Comparison of ENCODE assay signal across 22 cellular contexts in genomic region chr7:140867467-140868314, GRCh38. TPM values are rescaled to one million over a fixed set of nuclear protein-coding genes. Genes with fewer than 3 reads are reported as not detected.
A peak's percentile ranks its signal among the peaks of the same experiment; 100 is the strongest.
DNase-seq lines count a peak whose midpoint lies in the region; ATAC-seq, FAIRE-seq and TF ChIP-seq lines count a peak whose summit lies in the region.
"Had no signal": no experiment of that assay in that cellular context is flagged by ENCODE, and none has a peak within 500 bp of the region (broad histone marks: within the 10 kb centered on the region; RNA-seq: fewer than 3 reads in every experiment).

No MANE protein-coding gene starts in this region.

- FAIRE-seq in GM19239 (lab: Jason Lieb, UNC) (peak; percentile 80), colon (lab: Jason Lieb, UNC) (peak; percentile 21)

- TF ChIP-seq CTCF in DOHH2 (IDR thresholded peaks at IDR 0.05; ENCODE audit: low read depth, low read length, poor library complexity, severe bottlenecking) = no peak

- no peak overlapping the region for H3K9ac ChIP-seq in Karpas-422 (ENCODE audit: low read length)

- no peak overlapping the region for H3K4me3 ChIP-seq in DOHH2 (ENCODE audit: low read length)
- H3K4me3 ChIP-seq in Karpas-422 (ENCODE audit: low read length) = peak overlapping the region; percentile 3; the same call in 1 of the 2 replicates
- H3K4me3 ChIP-seq: ascending aorta, tibial nerve had no signal

- DNase-seq in GM19239 (ENCODE audit: insufficient read length, low spot score) = no peak
- DNase-seq in Karpas-422 = peak; percentile 58
- no peak for DNase-seq in DMS114 treated with DMSO at 0.1 percent for 48 hours (lab: John Stamatoyannopoulos, UW; ENCODE audit: unreplicated experiment)
- DNase-seq in posterior vena cava (ENCODE audit: low spot score) = no peak
- no peak for DNase-seq in activated effector memory CD4-positive, alpha-beta T cell treated with anti-CD3 and anti-CD28 coated beads, Interleukin-2, amount 50 U/mL, for 16 hours
- DNase-seq: activated CD8-positive, alpha-beta T cell treated with anti-CD3 and anti-CD28 coated beads for 36 hours; activated naive CD4-positive, alpha-beta T cell treated with anti-CD3 and anti-CD28 coated beads, Interleukin-2, amount 50 U/mL, for 16 hours; DMS 273 treated with DMSO at 0.1 percent for 48 hours; endodermal cell; GDM1; NCI-H1105 treated with DMSO at 0.1 percent for 48 hours; NCI-H2107; NCI-H510A treated with DMSO at 0.1 percent for 48 hours; nephron progenitor cell; stimulated activated CD4-positive, alpha-beta T cell treated with anti-CD3 and anti-CD28 coated beads, Interleukin-1b, Interleukin-23, amount 100 ng/mL, for 48 hours had no signal

- H3F3A ChIP-seq in DOHH2 (ENCODE audit: control insufficient read depth, insufficient read depth) = no peaks in the 10 kb centered on the region

- H3K79me2 ChIP-seq in DOHH2 (ENCODE audit: control insufficient read depth, low read length) = peaks cover 90% of the 10 kb centered on the region
- peaks cover 98% of the 10 kb centered on the region for H3K79me2 ChIP-seq in Karpas-422 (ENCODE audit: low read length)

- intact Hi-C loops in posterior vena cava (cut with DNase I) = no loop called here

- H3K9me3 ChIP-seq in DOHH2 (ENCODE audit: control insufficient read depth, insufficient read depth, low read length) (no peaks in the 10 kb centered on the region), Karpas-422 (ENCODE audit: low read length) (no peaks in the 10 kb centered on the region)
- H3K9me3 ChIP-seq: ascending aorta, tibial nerve had no signal

- ATAC-seq in GM18873 (IDR thresholded peaks at IDR 0.05; ENCODE audit: low FRiP score, unreplicated experiment) = no peak
- ATAC-seq: activated CD8-positive, alpha-beta T cell treated with anti-CD3 and anti-CD28 coated beads for 36 hours; left lobe of liver; stimulated activated memory B cell treated with anti-CD40 and anti-IgM and Interleukin-4, amounts not matched to agents 10 μg/mL and 1 μg/mL and 100 μg/mL, for 72 hours had no signal

- H3K27me3 ChIP-seq in DOHH2 (ENCODE audit: control insufficient read depth, low read length) = no peaks in the 10 kb centered on the region
- H3K27me3 ChIP-seq in Karpas-422 (ENCODE audit: low read length) = no peaks in the 10 kb centered on the region
- H3K27me3 ChIP-seq: ascending aorta, tibial nerve had no signal

- peaks cover 35% of the 10 kb centered on the region for H3K4me1 ChIP-seq in DOHH2 (ENCODE audit: control insufficient read depth, low read length)
- H3K4me1 ChIP-seq in Karpas-422 (ENCODE audit: low read length) = peaks cover 46% of the 10 kb centered on the region

- no peaks in the 10 kb centered on the region for H3K9me2 ChIP-seq in DOHH2 (replicated peaks; ENCODE audit: control insufficient read depth, low read length)
- no peaks in the 10 kb centered on the region for H3K9me2 ChIP-seq in Karpas-422 (replicated peaks; ENCODE audit: insufficient read depth, low read length)

- H3K4me2 ChIP-seq in DOHH2 (ENCODE audit: low read length) (peak overlapping the region; percentile 12), Karpas-422 (ENCODE audit: low read depth, low read length, poor library complexity, severe bottlenecking) (peak overlapping the region; percentile 39)

- H2AFZ ChIP-seq in Karpas-422 (ENCODE audit: low read length) = no peak overlapping the region

- H3K36me3 ChIP-seq in DOHH2 (ENCODE audit: control insufficient read depth, low read length) = no peaks in the 10 kb centered on the region; the same call in 1 of the 2 replicates
- peaks cover 9% of the 10 kb centered on the region; the same call in 1 of the 2 replicates for H3K36me3 ChIP-seq in Karpas-422 (ENCODE audit: insufficient read depth, low read length)
- H3K36me3 ChIP-seq: ascending aorta had no signal

- H4K20me1 ChIP-seq in DOHH2 (ENCODE audit: control insufficient read depth, insufficient read depth, low read depth, low read length) = peaks cover 5% of the 10 kb centered on the region; the same call in 1 of the 2 replicates
- H4K20me1 ChIP-seq in Karpas-422 (ENCODE audit: insufficient read depth, low read depth, low read length) = no peaks in the 10 kb centered on the region

- H3K27ac ChIP-seq in DOHH2 (ENCODE audit: low read depth, low read length) (no peak overlapping the region), Karpas-422 (ENCODE audit: low read length) (peak overlapping the region; percentile 29)
- H3K27ac ChIP-seq: ascending aorta, tibial nerve had no signal

RNA-seq across cellular contexts. Expression of gene BRAF, which starts 57.0 kb away (rescaled TPM):
- 53.5 and 72.6 TPM in 2 replicates for total RNA-seq in Karpas-422 (2014; rRNA removed; shearing (Covaris generic); ENCODE audit: low replicate concordance)
- 10 to 100 TPM; 32.9 to 39.8 TPM for total RNA-seq in posterior vena cava
